Comparison of ENCODE assay signal across 17 cellular contexts in the genomic region with DNA sequence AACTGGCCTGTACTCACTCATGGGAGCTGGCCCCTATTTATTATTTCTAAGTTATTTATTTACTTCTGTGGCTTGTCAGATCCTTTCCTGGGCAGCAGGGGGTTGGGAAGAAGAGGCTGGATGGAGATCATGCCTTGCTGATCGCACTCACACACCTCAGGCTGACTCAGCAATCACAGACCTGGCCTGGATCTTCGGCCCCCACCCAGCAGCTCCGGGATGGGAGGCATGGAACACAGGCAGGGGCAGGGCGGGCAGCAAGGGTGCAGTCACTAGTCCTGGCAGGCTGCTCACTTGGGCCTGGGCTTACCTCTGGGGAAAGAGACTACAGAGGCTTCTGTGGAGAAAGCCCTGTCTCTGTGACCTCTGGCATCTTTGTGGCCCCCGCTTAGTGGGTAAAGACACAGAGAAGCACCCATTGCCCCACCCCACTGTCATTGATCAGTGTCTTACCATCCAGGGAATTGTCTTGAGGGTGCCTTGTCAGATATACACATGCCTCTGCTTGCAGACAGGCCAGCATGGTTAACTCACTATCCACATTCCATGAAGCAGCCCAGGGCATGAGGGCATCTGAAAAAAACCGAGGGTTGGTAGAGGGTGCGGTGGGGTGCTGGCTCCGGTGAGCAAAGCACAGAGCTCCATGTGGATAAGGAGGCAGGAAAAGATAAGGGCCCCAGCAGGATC. TPM values are rescaled to one million over a fixed set of nuclear protein-coding genes. Genes with fewer than 3 reads are reported as not detected.
A peak's percentile ranks its signal among the peaks of the same experiment; 100 is the strongest.
DNase-seq lines count a peak whose midpoint lies in the region; ATAC-seq and TF ChIP-seq lines count a peak whose summit lies in the region.
"Had no signal": no experiment of that assay in that cellular context is flagged by ENCODE, and none has a peak within 500 bp of the region (broad histone marks: within the 10 kb centered on the region; RNA-seq: fewer than 3 reads in every experiment).

No MANE protein-coding gene starts in this region.

- no peaks in the 10 kb centered on the region for H3K27me3 ChIP-seq in foreskin keratinocyte
- peaks cover 57% of the 10 kb centered on the region for H3K27me3 ChIP-seq in neural progenitor cell
- peaks cover 40% of the 10 kb centered on the region for H3K27me3 ChIP-seq in left ventricle myocardium inferior (ENCODE audit: low read depth)
- H3K27me3 ChIP-seq in left lung: peaks cover 0 to 45% of the 10 kb centered on the region in 2 donors
- H3K27me3 ChIP-seq: testis had no signal

- H3K4me3 Mint-ChIP-seq in Calu3 (ENCODE audit: low read depth, unreplicated experiment) (peak overlapping the region; percentile 82), neural progenitor cell (peak overlapping the region; percentile 77)

- DNase-seq in Calu3 (no peak), SK-N-MC (ENCODE audit: low read depth, low spot score) (no peak), foreskin keratinocyte (peak in 1 of 2 donors; percentile 89), neural progenitor cell (ENCODE audit: low spot score) (no peak), NCI-H2081 (lab: John Stamatoyannopoulos, UW) (no peak), RPMI8226 (no peak), left ventricle myocardium inferior (no peak), left lung (no peak)
- DNase-seq: activated CD8-positive, alpha-beta memory T cell treated with anti-CD3 and anti-CD28 coated beads, Interleukin-2, amount 50 U/mL, for 48 hours; activated naive CD4-positive, alpha-beta T cell treated with Interleukin-2 at 50 U/mL for 16 hours; AML-193; KBM-7; NCI-H1092; NCI-H2107; testis had no signal

- H3K4me3 ChIP-seq in SK-N-MC (no peak overlapping the region), neural progenitor cell (no peak overlapping the region), left ventricle myocardium inferior (no peak overlapping the region), left lung (no peak overlapping the region)

- CTCF ChIA-PET in Calu3 (lab: Charles Lee): interaction anchor here (0.6 to 0.9 kb wide), 2 partner anchors 111 to 174 kb away, joined by 4 to 5 read pairs; no protein-coding TSS in a partner anchor

- no peaks in the 10 kb centered on the region for H3K9me3 ChIP-seq in SK-N-MC (ENCODE audit: low read depth, low read length)
- no peaks in the 10 kb centered on the region for H3K9me3 ChIP-seq in neural progenitor cell (ENCODE audit: low read depth)
- H3K9me3 ChIP-seq in left ventricle myocardium inferior (replicated peaks): no peaks in the 10 kb centered on the region
- H3K9me3 ChIP-seq in left lung: no peaks in the 10 kb centered on the region
- H3K9me3 ChIP-seq: heart left ventricle, testis had no signal

- ATAC-seq in foreskin keratinocyte (peak; percentile 14), left lung (no peak)

- BruUV-seq in Calu3 (replicated peaks; lab: Mats Ljungman, UMichigan): no TSS peak

- H3K4me1 ChIP-seq in foreskin keratinocyte: peaks cover 11% of the 10 kb centered on the region
- peaks cover 30% of the 10 kb centered on the region for H3K4me1 ChIP-seq in neural progenitor cell
- H3K4me1 ChIP-seq in left ventricle myocardium inferior: peaks cover 48% of the 10 kb centered on the region
- peaks cover 8 to 39% of the 10 kb centered on the region in 2 donors for H3K4me1 ChIP-seq in left lung

- peaks cover 6% of the 10 kb centered on the region for H3K4me1 Mint-ChIP-seq in Calu3 (ENCODE audit: low read depth, unreplicated experiment)
- H3K4me1 Mint-ChIP-seq in neural progenitor cell: peaks cover 29% of the 10 kb centered on the region

- H2AFZ ChIP-seq in neural progenitor cell (replicated peaks): no peak overlapping the region

- peaks cover 13% of the 10 kb centered on the region for H3K27me3 Mint-ChIP-seq in Calu3 (ENCODE audit: unreplicated experiment)
- peaks cover 35% of the 10 kb centered on the region for H3K27me3 Mint-ChIP-seq in neural progenitor cell (ENCODE audit: insufficient read depth, low read depth)

- peaks cover 37% of the 10 kb centered on the region for H4K20me1 ChIP-seq in neural progenitor cell (ENCODE audit: low read depth)

- H3K27ac Mint-ChIP-seq in Calu3 (ENCODE audit: unreplicated experiment) (no peak overlapping the region), neural progenitor cell (no peak overlapping the region)
- H3K27ac Mint-ChIP-seq: dendritic cell treated with granulocyte-macrophage colony-stimulating factor and Interleukin-4, amounts not matched to agents 40 ng/mL and 50 ng/mL, for 4 days had no signal

- H3K79me2 ChIP-seq in neural progenitor cell (ENCODE audit: low read depth): no peaks in the 10 kb centered on the region

- H3K27ac ChIP-seq in SK-N-MC (peak overlapping the region; percentile 28), foreskin keratinocyte (no peak overlapping the region), neural progenitor cell (no peak overlapping the region), left ventricle myocardium inferior (replicated peaks) (no peak overlapping the region), left lung (no peak overlapping the region)
- H3K27ac ChIP-seq: heart left ventricle, testis had no signal

- H3K36me3 ChIP-seq in SK-N-MC (ENCODE audit: insufficient read depth, low read length): peaks cover 8% of the 10 kb centered on the region
- H3K36me3 ChIP-seq in neural progenitor cell: no peaks in the 10 kb centered on the region
- no peaks in the 10 kb centered on the region for H3K36me3 ChIP-seq in left ventricle myocardium inferior
- no peaks in the 10 kb centered on the region for H3K36me3 ChIP-seq in left lung
- H3K36me3 ChIP-seq: heart left ventricle had no signal

- H3K4me2 ChIP-seq in neural progenitor cell: no peak overlapping the region

- H3K9me3 Mint-ChIP-seq in Calu3 (ENCODE audit: low read depth, unreplicated experiment) (no peaks in the 10 kb centered on the region), neural progenitor cell (no peaks in the 10 kb centered on the region)
- H3K9me3 Mint-ChIP-seq: dendritic cell treated with granulocyte-macrophage colony-stimulating factor and Interleukin-4, amounts not matched to agents 40 ng/mL and 50 ng/mL, for 4 days had no signal

- no peak for TF ChIP-seq CTCF in Calu3 (IDR thresholded peaks at IDR 0.05; ENCODE audit: unreplicated experiment)
- TF ChIP-seq CTCF in foreskin keratinocyte (conservative IDR thresholded peaks at IDR 0.05): no peak
- no peak for TF ChIP-seq CTCF in neural progenitor cell (IDR thresholded peaks at IDR 0.05)
- no peak for TF ChIP-seq CTCF in left ventricle myocardium inferior (IDR thresholded peaks at IDR 0.05; ENCODE audit: borderline replicate concordance)
- no peak for TF ChIP-seq CTCF in left lung (IDR thresholded peaks at IDR 0.05)

- H3K36me3 Mint-ChIP-seq in Calu3 (ENCODE audit: insufficient read depth, unreplicated experiment): peaks cover 19% of the 10 kb centered on the region
- no peaks in the 10 kb centered on the region for H3K36me3 Mint-ChIP-seq in neural progenitor cell

- intact Hi-C loops in Calu3 (cut with micrococcal nuclease; ENCODE audit: unreplicated experiment): no loop called here
- intact Hi-C loops in left ventricle myocardium inferior (cut with micrococcal nuclease): loop anchor here (5.0 kb wide), 1 partner anchor 170 kb away; no protein-coding TSS in a partner anchor
- intact Hi-C loops in left lung (cut with DNase I): loop anchor here in 1 of 2 donors (10.0 kb wide), 1 partner anchor 173 kb away; no protein-coding TSS in a partner anchor

- peaks cover 26% of the 10 kb centered on the region for H3F3A ChIP-seq in neural progenitor cell (ENCODE audit: low read depth)

- H3K9ac ChIP-seq in SK-N-MC (ENCODE audit: insufficient read length): peak overlapping the region; percentile 5
- H3K9ac ChIP-seq in neural progenitor cell: no peak overlapping the region

RNA-seq across cellular contexts. Expression of gene ARTN, which starts 3.7 kb away (rescaled TPM):
- total RNA-seq in Calu3 (2022): 0.39 and 1.4 TPM in 2 replicates
- 133 and 138 TPM in 2 replicates for total RNA-seq in foreskin keratinocyte
- 170 and 172 TPM in 2 replicates for polyA plus RNA-seq in foreskin keratinocyte
- 2.9 and 4.1 TPM in 2 replicates for total RNA-seq in neural progenitor cell (ENCODE audit: low replicate concordance)
- 0.14 TPM for total RNA-seq in left ventricle myocardium inferior
- total RNA-seq in left lung: 1 to 10 TPM; 1.8 to 2.3 TPM

RNA-seq across cellular contexts. Expression of gene IPO13, which starts 9.4 kb away (rescaled TPM):
- total RNA-seq in Calu3 (2022) (24.2 and 28.5 TPM in 2 replicates), foreskin keratinocyte (30.1 and 32.9 TPM in 2 replicates), neural progenitor cell (ENCODE audit: low replicate concordance) (7.2 and 13.2 TPM in 2 replicates), left ventricle myocardium inferior (57.4 TPM), left lung (10 to 100 TPM; 26.8 to 33.4 TPM)
- 23.6 and 25.9 TPM in 2 replicates for polyA plus RNA-seq in foreskin keratinocyte

RNA-seq across cellular contexts. Expression of gene DPH2, which starts 32.5 kb away (rescaled TPM):
- total RNA-seq in Calu3 (2022) (41.2 and 43.3 TPM in 2 replicates), foreskin keratinocyte (28.5 and 33.3 TPM in 2 replicates), neural progenitor cell (ENCODE audit: low replicate concordance) (9.5 and 20.0 TPM in 2 replicates), left ventricle myocardium inferior (18.2 TPM), left lung (10 to 100 TPM; 13.5 to 23.4 TPM)
- 27.1 and 34.1 TPM in 2 replicates for polyA plus RNA-seq in foreskin keratinocyte

RNA-seq across cellular contexts. Expression of gene ATP6V0B, which starts 37.4 kb away (rescaled TPM):
- total RNA-seq in Calu3 (2022) (141 and 155 TPM in 2 replicates), foreskin keratinocyte (170 and 176 TPM in 2 replicates), neural progenitor cell (ENCODE audit: low replicate concordance) (39.2 and 71.2 TPM in 2 replicates), left ventricle myocardium inferior (80.6 TPM), left lung (100 to 1,000 TPM; 176 to 239 TPM)
- polyA plus RNA-seq in foreskin keratinocyte: 207 and 211 TPM in 2 replicates

RNA-seq across cellular contexts. Expression of gene B4GALT2, which starts 41.7 kb away (rescaled TPM):
- total RNA-seq in Calu3 (2022) (47.1 and 50.9 TPM in 2 replicates), foreskin keratinocyte (90.6 and 99.1 TPM in 2 replicates), neural progenitor cell (ENCODE audit: low replicate concordance) (23.7 and 96.3 TPM in 2 replicates), left ventricle myocardium inferior (40.3 TPM), left lung (10 to 100 TPM; 39.1 to 50.1 TPM)
- 93.3 and 101 TPM in 2 replicates for polyA plus RNA-seq in foreskin keratinocyte

Comparison
In these comparisons a context has a peak if more than half of its experiments do, and no peak if none do; other contexts are left out.
1. RNA of gene ARTN, which starts 3.7 kb away (total RNA-seq): 133 to 138 TPM in foreskin keratinocyte; 2.9 to 4.1 TPM in neural progenitor cell, 1.8 to 2.3 TPM in left lung, 0.39 to 1.4 TPM in Calu3 and 0.14 TPM in left ventricle myocardium inferior (single experiment); every median in the first group is over 10 times any median in the second.